In genomic region chr5:159504857-159505304, GRCh38 we compare ENCODE assay signal across 9 cellular contexts.
DNase-seq lines count a peak whose midpoint lies in the region; ATAC-seq and TF ChIP-seq lines count a peak whose summit lies in the region.
"Had no signal": no experiment of that assay in that cellular context is flagged by ENCODE, and none has a peak within 500 bp of the region (broad histone marks: within the 10 kb centered on the region; RNA-seq: fewer than 3 reads in every experiment).

No MANE protein-coding gene starts in this region.

- ATAC-seq in thoracic aorta (ENCODE audit: insufficient number of reproducible peaks, low FRiP score, low read depth) (peak; percentile 39), GM18870 (IDR thresholded peaks at IDR 0.05; ENCODE audit: unreplicated experiment) (no peak), HG02610 (IDR thresholded peaks at IDR 0.05; ENCODE audit: unreplicated experiment) (no peak), GM21447 (IDR thresholded peaks at IDR 0.05; ENCODE audit: unreplicated experiment) (no peak), HG03354 (IDR thresholded peaks at IDR 0.05; ENCODE audit: poor library complexity, severe bottlenecking, unreplicated experiment) (no peak)

- peak overlapping the region; percentile 63 for H3K27ac ChIP-seq in brain microvascular endothelial cell
- H3K27ac ChIP-seq in layer of hippocampus (ENCODE audit: low read depth, low read length) = peak overlapping the region; percentile 38
- peak overlapping the region; percentile 60 to 71 for H3K27ac ChIP-seq in thoracic aorta

- peak; percentile 62 for DNase-seq in HFFc6
- peak; percentile 73 for DNase-seq in brain microvascular endothelial cell
- no peak for DNase-seq in thoracic aorta (ENCODE audit: low spot score)

- TF ChIP-seq CTCF in HFFc6 (IDR thresholded peaks at IDR 0.05) (no peak), brain microvascular endothelial cell (IDR thresholded peaks at IDR 0.05; ENCODE audit: low read depth, low read length, missing control alignments) (no peak), thoracic aorta (IDR thresholded peaks at IDR 0.05) (no peak)

- no peaks in the 10 kb centered on the region for H3K36me3 Mint-ChIP-seq in HFFc6 (ENCODE audit: low read depth)
- H3K36me3 Mint-ChIP-seq: activated naive CD8-positive, alpha-beta T cell had no signal

- peaks cover 41% of the 10 kb centered on the region for H3K4me1 Mint-ChIP-seq in HFFc6 (ENCODE audit: low read depth)

- H3K27ac Mint-ChIP-seq in HFFc6 = peak overlapping the region; percentile 65
- H3K27ac Mint-ChIP-seq: activated naive CD8-positive, alpha-beta T cell had no signal

- no peaks in the 10 kb centered on the region for H3K9me3 ChIP-seq in thoracic aorta

- H3K4me3 Mint-ChIP-seq in HFFc6 = peak overlapping the region; percentile 25
- H3K4me3 Mint-ChIP-seq: activated naive CD8-positive, alpha-beta T cell had no signal

- H3K36me3 ChIP-seq in brain microvascular endothelial cell (replicated peaks) (no peaks in the 10 kb centered on the region), thoracic aorta (no peaks in the 10 kb centered on the region)

- H3K4me3 ChIP-seq in brain microvascular endothelial cell (ENCODE audit: low read depth, low read length) = no peak overlapping the region
- H3K4me3 ChIP-seq in thoracic aorta = no peak overlapping the region

- no peaks in the 10 kb centered on the region; the same call in 1 of the 2 replicates for H3K27me3 Mint-ChIP-seq in HFFc6 (ENCODE audit: insufficient read depth)

- in situ Hi-C loops in brain microvascular endothelial cell (cut with HindIII; ENCODE audit: low pct_ligation_motif_present, low sequenced_read_pairs) = no loop called here

- H3K9me3 Mint-ChIP-seq in HFFc6 = no peaks in the 10 kb centered on the region

- H3K27me3 ChIP-seq in brain microvascular endothelial cell (replicated peaks) (no peaks in the 10 kb centered on the region), layer of hippocampus (ENCODE audit: control insufficient read depth, insufficient read depth, low read length) (no peaks in the 10 kb centered on the region), thoracic aorta (replicated peaks; ENCODE audit: insufficient read depth) (no peaks in the 10 kb centered on the region)

- H3K4me1 ChIP-seq in thoracic aorta (ENCODE audit: control insufficient read depth in 1 of 2, low read depth in 2 of 2) = peaks cover 13 to 46% of the 10 kb centered on the region in 2 donors
